In the genomic region with DNA sequence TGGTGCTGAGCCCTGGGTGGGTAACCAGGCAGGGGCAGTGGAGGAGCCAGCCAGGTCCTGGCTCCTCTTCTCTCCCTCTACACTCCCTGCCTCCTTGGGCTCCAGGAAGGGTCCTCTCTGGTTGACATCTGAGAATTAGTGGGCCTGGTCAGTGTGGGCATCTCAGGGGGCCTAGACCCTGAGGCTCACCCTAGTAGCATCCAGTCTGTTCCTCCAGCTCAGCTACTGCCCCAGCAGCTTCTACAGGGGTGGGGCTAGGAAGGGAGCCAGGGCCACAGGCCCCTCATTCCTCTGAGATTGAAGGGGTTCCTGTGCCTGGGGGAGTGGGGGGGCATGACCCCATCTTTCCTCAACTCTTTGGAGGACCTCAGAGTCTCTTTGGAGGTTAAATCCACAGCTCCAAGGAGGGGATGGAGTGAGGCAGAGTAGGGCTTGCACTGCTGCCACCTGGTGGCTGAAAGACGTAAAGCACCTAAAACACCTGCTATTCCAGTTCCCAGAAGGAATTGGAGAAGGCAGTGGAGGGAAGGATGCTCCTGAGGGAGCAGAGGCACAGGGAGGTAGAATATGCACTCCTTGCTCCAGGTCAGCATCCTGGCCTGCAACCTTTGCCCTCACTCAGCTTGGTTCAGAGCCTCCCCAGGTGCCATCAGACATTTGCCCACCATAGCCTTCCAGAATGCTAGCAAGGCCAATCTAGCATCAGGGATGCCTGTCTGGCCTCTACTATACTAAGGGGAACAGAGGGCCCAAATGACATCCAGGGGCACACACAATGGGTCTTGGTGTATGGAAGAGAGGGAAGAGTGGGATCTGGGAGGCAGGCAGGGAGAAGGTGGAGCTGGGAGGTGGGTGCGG, we compare ENCODE assay signal across 1 cellular context.
TF ChIP-seq lines count a peak whose summit lies in the region.

No MANE protein-coding gene starts in this region.

TF ChIP-seq in HepG2, 621 proteins besides CTCF, POLR2A, EP300 and RAD21:
- TF ChIP-seq STAG1 (CRISPR knock-in tag; IDR thresholded peaks at IDR 0.05), result peak; percentile 80
- TF ChIP-seq SMC3 (IDR thresholded peaks at IDR 0.05; ENCODE audit: low read length), result peak; percentile 83
- 0 out of 2 replicates have a peak, but pooled peaks have one; percentile 32 for TF ChIP-seq ZNF788 (CRISPR knock-in tag; IDR thresholded peaks at IDR 0.05; ENCODE audit: borderline replicate concordance)
- TF ChIP-seq ZNF766 (CRISPR knock-in tag; IDR thresholded peaks at IDR 0.05; ENCODE audit: borderline replicate concordance), result no peak
- 0 out of 2 replicates have a peak, but pooled peaks have one; percentile 29 for TF ChIP-seq TBX2 (CRISPR knock-in tag; IDR thresholded peaks at IDR 0.05; ENCODE audit: borderline replicate concordance)
- 0 out of 2 replicates have a peak, but pooled peaks have one; percentile 35 for TF ChIP-seq EED (CRISPR knock-in tag; IDR thresholded peaks at IDR 0.05)
